In genomic region chr6:81753709-81754678, GRCh38 we compare ENCODE assay signal across 8 cellular contexts. TPM values are rescaled to one million over a fixed set of nuclear protein-coding genes. Genes with fewer than 3 reads are reported as not detected.
DNase-seq lines count a peak whose midpoint lies in the region; ATAC-seq and TF ChIP-seq lines count a peak whose summit lies in the region.

No MANE protein-coding gene starts in this region.

- ATAC-seq in HG02588 (IDR thresholded peaks at IDR 0.05; ENCODE audit: unreplicated experiment) = peak; percentile 33
- peak; percentile 58 for ATAC-seq in activated B cell treated with CpG ODN at 0.5 μM for 24 hours (ENCODE audit: low read depth)

- 43% methylated on average over 28 of the region's 46 CpGs for WGBS in mammary epithelial cell (ENCODE audit: low coverage, missing lambda C conversion rate)

- peak overlapping the region; percentile 97 for H3K27ac Mint-ChIP-seq in activated B cell treated with CpG ODN at 0.5 μM for 24 hours

- CTCF ChIA-PET in activated B cell treated with CpG ODN at 0.5 μM for 24 hours (lab: Charles Lee) = interaction anchor here (0.7 to 3.3 kb wide), 9 partner anchors 9 to 1648 kb away, joined by 3 to 29 read pairs (median 6); no protein-coding TSS in a partner anchor
- CTCF ChIA-PET in mammary epithelial cell (lab: Charles Lee; ENCODE audit: low non-redundant PET) = interaction anchor here (0.6 to 1.1 kb wide), 3 partner anchors 19 to 805 kb away, joined by 3 to 5 read pairs (median 5); no protein-coding TSS in a partner anchor

- intact Hi-C loops in activated B cell treated with CpG ODN at 0.5 μM for 24 hours (cut with micrococcal nuclease) = loop anchor here (1.0 to 10.0 kb wide), 10 partner anchors 55 to 1976 kb away; partner anchors contain the start of genes ELOVL4, PGM3 and RWDD2A
- intact Hi-C loops in mammary epithelial cell (cut with micrococcal nuclease) = loop anchor here (1.0 to 10.0 kb wide), 7 partner anchors 252 to 1619 kb away; no protein-coding TSS in a partner anchor

- H3K36me3 ChIP-seq in mammary epithelial cell (ENCODE audit: insufficient read depth, low read length) = no peaks in the 10 kb centered on the region

- peak overlapping the region; percentile 82 for H3K4me3 ChIP-seq in GM12865 (ENCODE audit: low read depth, low read length)
- peak overlapping the region; percentile 90 to 96 (median 93) for H3K4me3 ChIP-seq in mammary epithelial cell (replicated peaks in 1 of 3; ENCODE audit: insufficient read depth in 1 of 3, low read depth in 2 of 3, low read length in 3 of 3)

- H3K27me3 Mint-ChIP-seq in activated B cell treated with CpG ODN at 0.5 μM for 24 hours = peaks cover 2% of the 10 kb centered on the region

- peak overlapping the region; percentile 93 for H3K4me2 ChIP-seq in mammary epithelial cell (ENCODE audit: insufficient read depth, low read depth, low read length)

- H3K9me3 ChIP-seq in mammary epithelial cell (replicated peaks; ENCODE audit: insufficient read depth, low read length) = no peaks in the 10 kb centered on the region

- no peaks in the 10 kb centered on the region for H3K9me3 Mint-ChIP-seq in activated B cell treated with CpG ODN at 0.5 μM for 24 hours

- peak; percentile 71 for TF ChIP-seq CTCF in GM12865 (IDR thresholded peaks at IDR 0.05; ENCODE audit: insufficient read depth, low read depth, low read length, missing control alignments)
- TF ChIP-seq CTCF in activated B cell treated with CpG ODN at 0.5 μM for 24 hours (IDR thresholded peaks at IDR 0.05) = no peak
- peak; percentile 45 to 70 for TF ChIP-seq CTCF in mammary epithelial cell (conservative IDR thresholded peaks at IDR 0.05 in 1 of 2, IDR thresholded peaks at IDR 0.05 in 1 of 2; ENCODE audit: extremely low read depth in 1 of 2, insufficient read depth in 1 of 2, low read depth in 1 of 2, low read length in 2 of 2)

- peaks cover 16% of the 10 kb centered on the region for H3K79me2 ChIP-seq in mammary epithelial cell (ENCODE audit: insufficient read depth, low read length)

- H3K36me3 Mint-ChIP-seq in activated B cell treated with CpG ODN at 0.5 μM for 24 hours (ENCODE audit: low read depth) = peaks cover 23% of the 10 kb centered on the region

- H4K20me1 ChIP-seq in mammary epithelial cell (ENCODE audit: insufficient read depth, low read length) = no peaks in the 10 kb centered on the region

- peak overlapping the region; percentile 96 for H3K4me3 Mint-ChIP-seq in activated B cell treated with CpG ODN at 0.5 μM for 24 hours

- peak overlapping the region; percentile 80 for H3K9ac ChIP-seq in mammary epithelial cell (ENCODE audit: insufficient read depth, low read length)

- peaks cover 13% of the 10 kb centered on the region for H3K4me1 ChIP-seq in mammary epithelial cell (ENCODE audit: insufficient read depth, low read length)

- BruUV-seq in mammary epithelial cell (replicated peaks; lab: Mats Ljungman, UMichigan) = no TSS peak

- POLR2A ChIA-PET in activated B cell treated with CpG ODN at 0.5 μM for 24 hours (lab: Charles Lee) = interaction anchor here (0.6 to 1.6 kb wide), 5 partner anchors 65 to 1750 kb away, joined by 3 to 8 read pairs (median 4); partner anchors contain the start of genes BCKDHB and TTK

- H3K27ac ChIP-seq in mammary epithelial cell (ENCODE audit: insufficient read depth, low read depth, low read length) = peak overlapping the region; percentile 86

- DNase-seq in GM12865 (ENCODE audit: low read depth) (peak; percentile 74), NCI-H1092 treated with DMSO at 0.1 percent for 48 hours (lab: John Stamatoyannopoulos, UW) (peak; percentile 54), activated B cell treated with CpG ODN at 0.5 μM for 24 hours (peak; percentile 74), mammary epithelial cell (peak; percentile 36), iris pigment epithelial cell (ENCODE audit: low read depth) (peak; percentile 59), OCI-M2 (lab: John Stamatoyannopoulos, UW; ENCODE audit: unreplicated experiment) (no peak)
- DNase-seq in stimulated activated CD4-positive, alpha-beta T cell treated with anti-CD3 and anti-CD28 coated beads, Interleukin-12 subunit alpha, Interleukin-12 subunit beta, amount 100 ng/mL, for 4 hours = peak; percentile 87

- H3K27me3 ChIP-seq in mammary epithelial cell (ENCODE audit: insufficient read depth, low read length) = no peaks in the 10 kb centered on the region

- peaks cover 34% of the 10 kb centered on the region for H3K4me1 Mint-ChIP-seq in activated B cell treated with CpG ODN at 0.5 μM for 24 hours

- dilution Hi-C loops in mammary epithelial cell (cut with HindIII; ENCODE audit: low sequenced_read_pairs) = no loop called here

- in situ Hi-C loops in mammary epithelial cell (cut with MboI; ENCODE audit: low sequenced_read_pairs in 2 of 2) = loop anchor here (25.0 kb wide), 2 partner anchors 258 to 1142 kb away; no protein-coding TSS in a partner anchor

- H2AFZ ChIP-seq in mammary epithelial cell (ENCODE audit: low read depth, low read length) = peak overlapping the region; percentile 97

RNA-seq across cellular contexts. Expression of gene TENT5A, which starts 1.5 kb away (rescaled TPM):
- total RNA-seq in activated B cell treated with CpG ODN at 0.5 μM for 24 hours (7.5 and 9.4 TPM in 2 replicates), mammary epithelial cell (1 to 10 TPM; 2.6 to 4.7 TPM)
- 1.8 TPM for polyA plus RNA-seq in mammary epithelial cell
- polyA minus RNA-seq in mammary epithelial cell = 1.1 TPM
